8 cellular contexts compared by ENCODE assay signal in the genomic region with DNA sequence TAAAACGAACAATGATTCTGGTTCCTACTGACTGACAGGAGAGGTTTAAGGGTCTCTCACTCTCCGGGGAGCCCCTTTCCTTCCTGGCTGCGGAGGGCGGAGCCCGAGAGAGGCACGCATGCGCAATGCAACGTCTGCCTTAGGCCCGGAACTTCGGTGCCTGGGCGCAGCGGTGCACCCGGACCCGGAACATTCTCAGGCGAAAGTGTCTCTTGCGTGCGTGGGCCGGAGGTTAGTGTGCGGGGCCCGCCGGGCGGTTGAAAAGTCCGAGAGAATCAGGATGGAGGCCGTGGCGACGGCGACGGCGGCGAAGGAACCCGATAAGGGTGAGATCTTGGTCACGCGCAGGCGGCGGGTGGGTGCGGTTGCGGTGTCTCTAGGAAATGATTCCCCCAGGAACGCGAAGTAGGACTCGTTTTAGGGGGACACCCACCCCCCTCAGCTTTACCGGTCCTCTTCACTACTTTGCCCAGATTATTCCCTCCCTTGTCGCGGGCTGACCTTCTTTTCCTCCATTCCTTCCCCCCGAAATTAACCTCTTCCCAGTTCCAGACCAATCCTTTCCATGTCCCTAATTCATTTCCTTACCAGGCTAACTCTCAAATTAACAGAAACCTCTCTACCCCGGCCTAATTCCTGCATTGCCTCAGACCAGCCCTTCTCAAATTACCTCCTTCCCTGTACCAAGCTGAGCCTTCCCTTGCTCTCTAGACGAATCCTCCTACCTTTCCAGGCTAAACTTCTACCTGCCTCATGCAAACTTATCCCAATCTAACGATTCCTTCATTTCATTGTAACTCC. TPM values are rescaled to one million over a fixed set of nuclear protein-coding genes. Genes with fewer than 3 reads are reported as not detected.
DNase-seq lines count a peak whose midpoint lies in the region; ATAC-seq and TF ChIP-seq lines count a peak whose summit lies in the region.

A gene (plus strand): TSS at position 142 of the 801 bp plus-strand sequence. CDS start 139 bp downstream, at position 281.

- 0 out of 2 replicates have a peak, but pooled peaks cover 4% of the 10 kb centered on the region for H3K36me3 ChIP-seq in PC-9 (ENCODE audit: low read depth)
- peaks cover 13 to 24% of the 10 kb centered on the region in 2 donors for H3K36me3 ChIP-seq in esophagus (ENCODE audit: control insufficient read depth in 2 of 2, insufficient read depth in 2 of 2, low read length in 1 of 2)
- H3K36me3 ChIP-seq in muscle layer of colon (ENCODE audit: insufficient read depth, low read length) = peaks cover 45% of the 10 kb centered on the region

- BruUV-seq in Calu3 (replicated peaks; lab: Mats Ljungman, UMichigan) (TSS peak; percentile 50), PC-9 (replicated peaks; lab: Mats Ljungman, UMichigan) (TSS peak; percentile 34)

- H3K9me2 ChIP-seq in PC-9 (ENCODE audit: insufficient read depth) = no peaks in the 10 kb centered on the region

- peak within 1 kb of the TSS; percentile 89 for H3K4me2 ChIP-seq in PC-9

- DNase-seq in Calu3 (peak; percentile 90), PC-9 (peak; percentile 67 to 84)
- peak; percentile 95 for DNase-seq in activated T-cell treated with anti-CD3 and anti-CD28 coated beads, Interleukin-2, amount 50 U/mL, for 24 hours
- DNase-seq in stimulated activated CD8-positive, alpha-beta memory T cell treated with anti-CD3 and anti-CD28 coated beads, Interleukin-7, amount 100 ng/mL, for 4 hours (ENCODE audit: low read depth in 2 of 2) = peak; percentile 77 to 84

- H3K9me3 Mint-ChIP-seq in Calu3 (ENCODE audit: low read depth, unreplicated experiment) = no peaks in the 10 kb centered on the region
- no peaks in the 10 kb centered on the region for H3K9me3 Mint-ChIP-seq in IgD-negative memory B cell
- no peaks in the 10 kb centered on the region for H3K9me3 Mint-ChIP-seq in activated T-cell treated with anti-CD3 and anti-CD28 coated beads, Interleukin-2, amount 50 U/mL, for 24 hours

- H3K9me3 ChIP-seq in PC-9 (ENCODE audit: insufficient read depth, low read depth) = no peaks in the 10 kb centered on the region
- no peaks in the 10 kb centered on the region for H3K9me3 ChIP-seq in esophagus (ENCODE audit: control insufficient read depth in 2 of 2, insufficient read depth in 1 of 2, low read depth in 1 of 2, low read length in 1 of 2)
- no peaks in the 10 kb centered on the region for H3K9me3 ChIP-seq in muscle layer of colon (ENCODE audit: low read length)

- WGBS in esophagus, 2 donors = 0% methylated on average over 47 of the region's 47 CpGs

- no peaks in the 10 kb centered on the region for H3K27me3 ChIP-seq in PC-9 (ENCODE audit: insufficient read depth, low read depth)
- no peaks in the 10 kb centered on the region for H3K27me3 ChIP-seq in esophagus (ENCODE audit: control insufficient read depth in 1 of 2, insufficient read depth in 2 of 2, low read length in 2 of 2)
- H3K27me3 ChIP-seq in muscle layer of colon (ENCODE audit: control insufficient read depth in 1 of 2, insufficient read depth in 2 of 2, low read length in 2 of 2) = no peaks in the 10 kb centered on the region

- H3K27ac Mint-ChIP-seq in Calu3 (ENCODE audit: unreplicated experiment) (peak within 1 kb of the TSS; percentile 94), IgD-negative memory B cell (peak within 1 kb of the TSS; percentile 99 to 100 (median 100))
- H3K27ac Mint-ChIP-seq in activated T-cell treated with anti-CD3 and anti-CD28 coated beads, Interleukin-2, amount 50 U/mL, for 24 hours = peak within 1 kb of the TSS; percentile 99

- H3K27me3 Mint-ChIP-seq in Calu3 (ENCODE audit: unreplicated experiment) (no peaks in the 10 kb centered on the region), IgD-negative memory B cell (no peaks in the 10 kb centered on the region)
- no peaks in the 10 kb centered on the region for H3K27me3 Mint-ChIP-seq in activated T-cell treated with anti-CD3 and anti-CD28 coated beads, Interleukin-2, amount 50 U/mL, for 24 hours

- H3K4me1 Mint-ChIP-seq in Calu3 (ENCODE audit: low read depth, unreplicated experiment) (peaks cover 28% of the 10 kb centered on the region), IgD-negative memory B cell (peaks cover 37 to 48% (median 37%) of the 10 kb centered on the region in 3 donors)
- H3K4me1 Mint-ChIP-seq in activated T-cell treated with anti-CD3 and anti-CD28 coated beads, Interleukin-2, amount 50 U/mL, for 24 hours (ENCODE audit: low read depth) = peaks cover 75% of the 10 kb centered on the region

- H3K9ac ChIP-seq in muscle layer of colon (ENCODE audit: low read length) = peak within 1 kb of the TSS; percentile 79

- H3K79me2 ChIP-seq in PC-9 (ENCODE audit: low read depth) = peaks cover 25% of the 10 kb centered on the region

- H3K27ac ChIP-seq in PC-9 (peak within 1 kb of the TSS; percentile 87), esophagus (ENCODE audit: low read depth in 2 of 2, low read length in 1 of 2) (peak within 1 kb of the TSS; percentile 97 to 98), muscle layer of colon (ENCODE audit: low read depth, low read length) (peak within 1 kb of the TSS; percentile 99)

- peak within 1 kb of the TSS; percentile 88 for H3K4me3 ChIP-seq in PC-9
- peak within 1 kb of the TSS; percentile 81 to 85 for H3K4me3 ChIP-seq in esophagus (ENCODE audit: low read depth in 1 of 2, low read length in 2 of 2)
- peak within 1 kb of the TSS; percentile 96 to 97 for H3K4me3 ChIP-seq in muscle layer of colon (ENCODE audit: low read depth in 1 of 2, low read length in 2 of 2)

- peaks cover 84% of the 10 kb centered on the region for H3K36me3 Mint-ChIP-seq in Calu3 (ENCODE audit: insufficient read depth, unreplicated experiment)
- H3K36me3 Mint-ChIP-seq in IgD-negative memory B cell = peaks cover 3% of the 10 kb centered on the region
- H3K36me3 Mint-ChIP-seq in activated T-cell treated with anti-CD3 and anti-CD28 coated beads, Interleukin-2, amount 50 U/mL, for 24 hours (ENCODE audit: low read depth) = peaks cover 83% of the 10 kb centered on the region

- H3K4me3 Mint-ChIP-seq in Calu3 (ENCODE audit: low read depth, unreplicated experiment) = peak within 1 kb of the TSS; percentile 91
- H3K4me3 Mint-ChIP-seq in IgD-negative memory B cell = peak within 1 kb of the TSS; percentile 97 to 99 (median 99)
- peak within 1 kb of the TSS; percentile 96 for H3K4me3 Mint-ChIP-seq in activated T-cell treated with anti-CD3 and anti-CD28 coated beads, Interleukin-2, amount 50 U/mL, for 24 hours

- ATAC-seq in GM21423 (IDR thresholded peaks at IDR 0.05; ENCODE audit: unreplicated experiment) = peak; percentile 67

- H3F3A ChIP-seq in PC-9 (ENCODE audit: insufficient read depth, low read depth) = peaks cover 47% of the 10 kb centered on the region

- CTCF ChIA-PET in Calu3 (lab: Charles Lee) (interaction anchor here (1.2 kb wide), 1 partner anchor 48 kb away, joined by 3 read pairs; no protein-coding TSS in a partner anchor), PC-9 (lab: Charles Lee) (no interaction called here)

- H3K4me1 ChIP-seq in PC-9 (replicated peaks; ENCODE audit: insufficient read depth) = peaks cover 16% of the 10 kb centered on the region
- peaks cover 2 to 6% of the 10 kb centered on the region in 2 donors for H3K4me1 ChIP-seq in esophagus (ENCODE audit: control insufficient read depth in 2 of 2, insufficient read depth in 2 of 2, low read length in 1 of 2)
- peaks cover 33% of the 10 kb centered on the region for H3K4me1 ChIP-seq in muscle layer of colon (ENCODE audit: insufficient read depth, low read length)

- intact Hi-C loops in Calu3 (cut with micrococcal nuclease; ENCODE audit: unreplicated experiment) = no loop called here
- intact Hi-C loops in PC-9 (cut with micrococcal nuclease; ENCODE audit: unreplicated experiment) = loop anchor here (1.0 kb wide), 1 partner anchor 42 kb away; no protein-coding TSS in a partner anchor

- 0 out of 2 replicates have a peak, but pooled peaks cover 7% of the 10 kb centered on the region for H4K20me1 ChIP-seq in PC-9 (ENCODE audit: insufficient read depth)

- POLR2A ChIA-PET in PC-9 (lab: Charles Lee; ENCODE audit: unreplicated experiment) = interaction anchor here (0.6 to 0.7 kb wide), 2 partner anchors 15 to 16 kb away, joined by 4 to 23 read pairs; no protein-coding TSS in a partner anchor

- TF ChIP-seq CTCF in Calu3 (IDR thresholded peaks at IDR 0.05; ENCODE audit: unreplicated experiment) (no peak), PC-9 (conservative IDR thresholded peaks at IDR 0.05) (no peak)

- H2AFZ ChIP-seq in PC-9 = peak within 1 kb of the TSS; percentile 90

RNA-seq across cellular contexts. Expression of the gene that starts here (rescaled TPM):
- 45.8 and 48.0 TPM in 2 replicates for total RNA-seq in Calu3 (2022)
- 34.5 TPM for polyA plus RNA-seq in IgD-negative memory B cell
- 24.1 and 26.4 TPM in 2 replicates for total RNA-seq in PC-9 (2021)
- polyA plus RNA-seq in esophagus = 10 to 100 TPM; 12.2 to 14.0 TPM

Comparison
In these comparisons a context has a peak if more than half of its experiments do, and no peak if none do; other contexts are left out.
1. Peak in every context shown above with its lines: DNase-seq, ATAC-seq, H3K4me3 ChIP-seq and H3K27ac ChIP-seq.